In the genomic region with DNA sequence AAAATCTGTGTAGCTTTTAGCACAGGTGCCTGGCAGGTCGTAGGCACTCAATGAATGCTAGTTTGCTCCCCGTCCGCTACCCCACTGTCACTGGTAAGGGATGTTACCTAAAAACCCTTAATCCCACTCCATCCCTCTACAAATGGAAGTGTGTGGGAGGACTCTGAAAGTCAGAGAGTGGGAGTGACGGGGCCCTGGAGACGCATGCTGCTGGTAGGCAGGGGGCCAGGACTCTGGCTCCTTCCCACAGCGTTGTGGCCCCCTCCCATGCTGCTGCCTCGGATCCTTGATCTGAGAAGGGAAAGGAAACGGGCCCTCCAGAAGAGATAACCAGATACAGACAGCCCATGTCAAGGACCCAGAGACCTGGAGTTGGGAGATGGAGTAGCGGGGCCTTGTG, we compare ENCODE assay signal across 19 cellular contexts.
DNase-seq lines count a peak whose midpoint lies in the region; ATAC-seq and TF ChIP-seq lines count a peak whose summit lies in the region.
"Had no signal": no experiment of that assay in that cellular context is flagged by ENCODE, and none has a peak within 500 bp of the region (broad histone marks: within the 10 kb centered on the region; RNA-seq: fewer than 3 reads in every experiment).

No MANE protein-coding gene starts in this region.

- no peak for ATAC-seq in natural killer cell
- no peak for ATAC-seq in natural killer cell treated with Interleukin-12 subunit alpha and Interleukin-12 subunit beta and Interleukin-15 and Interleukin-18, amount 100 ng/mL, for 72 hours
- ATAC-seq: GM12878, HepG2 had no signal

- intact Hi-C loops in natural killer cell (cut with micrococcal nuclease) = loop anchor here (2.0 kb wide), 1 partner anchor 17 kb away; no protein-coding TSS in a partner anchor

- H3K9me3 Mint-ChIP-seq in natural killer cell = no peaks in the 10 kb centered on the region
- no peaks in the 10 kb centered on the region for H3K9me3 Mint-ChIP-seq in natural killer cell treated with Interleukin-12 subunit alpha and Interleukin-12 subunit beta and Interleukin-15 and Interleukin-18, amount 100 ng/mL, for 72 hours
- H3K9me3 Mint-ChIP-seq in immature natural killer cell = peaks cover 0 to 1% (median 0%) of the 10 kb centered on the region in 6 donors
- H3K9me3 Mint-ChIP-seq: CD4-positive, alpha-beta T cell; H9; IgD-negative memory B cell had no signal

- H3K4me1 ChIP-seq in Peyer's patch = no peaks in the 10 kb centered on the region
- H3K4me1 ChIP-seq: Caco-2 had no signal

- no peaks in the 10 kb centered on the region for H3K9me3 ChIP-seq in Peyer's patch
- H3K9me3 ChIP-seq: Caco-2 had no signal

- H3K36me3 Mint-ChIP-seq in natural killer cell (no peaks in the 10 kb centered on the region), immature natural killer cell (peaks cover 0 to 13% (median 3%) of the 10 kb centered on the region in 3 donors)
- H3K36me3 Mint-ChIP-seq in natural killer cell treated with Interleukin-12 subunit alpha and Interleukin-12 subunit beta and Interleukin-15 and Interleukin-18, amount 100 ng/mL, for 72 hours = no peaks in the 10 kb centered on the region
- H3K36me3 Mint-ChIP-seq: IgD-negative memory B cell had no signal

- H3K27me3 Mint-ChIP-seq in natural killer cell (ENCODE audit: low read depth in 2 of 2) (no peaks in the 10 kb centered on the region), immature natural killer cell (ENCODE audit: low read depth in 3 of 3) (peaks cover 0 to 2% (median 0%) of the 10 kb centered on the region in 3 donors)
- H3K27me3 Mint-ChIP-seq in natural killer cell treated with Interleukin-12 subunit alpha and Interleukin-12 subunit beta and Interleukin-15 and Interleukin-18, amount 100 ng/mL, for 72 hours = no peaks in the 10 kb centered on the region
- H3K27me3 Mint-ChIP-seq: CD4-positive, alpha-beta T cell; IgD-negative memory B cell had no signal

- no peak for DNase-seq in natural killer cell
- no peak for DNase-seq in natural killer cell treated with Interleukin-12 subunit alpha and Interleukin-12 subunit beta and Interleukin-15 and Interleukin-18, amount 100 ng/mL, for 72 hours (ENCODE audit: low spot score)
- no peak for DNase-seq in immature natural killer cell
- DNase-seq in putamen (ENCODE audit: low spot score) = peak; percentile 10
- no peak for DNase-seq in GM10266 (ENCODE audit: extremely low spot score)
- no peak for DNase-seq in NCI-H446 treated with DMSO at 0.1 percent for 48 hours (lab: John Stamatoyannopoulos, UW)
- DNase-seq in Peyer's patch = no peak
- DNase-seq: 8988T; C1 segment of cervical spinal cord; Caco-2; CD4-positive, alpha-beta T cell; DMS153; DMS79; GDM1; H9 had no signal

- H3K4me3 Mint-ChIP-seq in natural killer cell = no peak overlapping the region
- H3K4me3 Mint-ChIP-seq in natural killer cell treated with Interleukin-12 subunit alpha and Interleukin-12 subunit beta and Interleukin-15 and Interleukin-18, amount 100 ng/mL, for 72 hours = no peak overlapping the region
- H3K4me3 Mint-ChIP-seq in immature natural killer cell = peak overlapping the region in 2 of 5 donors; percentile 12 to 48
- H3K4me3 Mint-ChIP-seq: B cell; CD4-positive, alpha-beta T cell; H9 had no signal

- H3K27ac Mint-ChIP-seq in natural killer cell (peak overlapping the region; percentile 60 to 70), immature natural killer cell (peak overlapping the region in 5 of 6 donors; percentile 54 to 78 (median 63))
- peak overlapping the region in 1 of 2 donors; percentile 78 for H3K27ac Mint-ChIP-seq in natural killer cell treated with Interleukin-12 subunit alpha and Interleukin-12 subunit beta and Interleukin-15 and Interleukin-18, amount 100 ng/mL, for 72 hours
- H3K27ac Mint-ChIP-seq: B cell; CD4-positive, alpha-beta T cell; IgD-negative memory B cell had no signal

- no peak overlapping the region for H3K4me3 ChIP-seq in Peyer's patch
- H3K4me3 ChIP-seq: GM12878 had no signal

- no peak for TF ChIP-seq POLR2A in Peyer's patch (IDR thresholded peaks at IDR 0.05)

- no peaks in the 10 kb centered on the region for H3K27me3 ChIP-seq in Peyer's patch

- TF ChIP-seq CTCF in natural killer cell (IDR thresholded peaks at IDR 0.05) (no peak), GM10266 (IDR thresholded peaks at IDR 0.05; ENCODE audit: control insufficient read depth, insufficient read depth, low read depth, missing control alignments) (no peak), Peyer's patch (IDR thresholded peaks at IDR 0.05) (no peak)

- H3K27ac ChIP-seq in Peyer's patch = no peak overlapping the region

- H3K4me1 Mint-ChIP-seq in natural killer cell (peaks cover 86 to 87% of the 10 kb centered on the region in 2 donors), immature natural killer cell (peaks cover 89 to 95% of the 10 kb centered on the region in 2 donors)
- peaks cover 39 to 71% of the 10 kb centered on the region in 2 donors for H3K4me1 Mint-ChIP-seq in natural killer cell treated with Interleukin-12 subunit alpha and Interleukin-12 subunit beta and Interleukin-15 and Interleukin-18, amount 100 ng/mL, for 72 hours (ENCODE audit: low read depth in 2 of 2)
- H3K4me1 Mint-ChIP-seq: B cell had no signal

- H3K36me3 ChIP-seq in Peyer's patch = no peaks in the 10 kb centered on the region
